ENCODE assay signal across 19 cellular contexts in the genomic region with DNA sequence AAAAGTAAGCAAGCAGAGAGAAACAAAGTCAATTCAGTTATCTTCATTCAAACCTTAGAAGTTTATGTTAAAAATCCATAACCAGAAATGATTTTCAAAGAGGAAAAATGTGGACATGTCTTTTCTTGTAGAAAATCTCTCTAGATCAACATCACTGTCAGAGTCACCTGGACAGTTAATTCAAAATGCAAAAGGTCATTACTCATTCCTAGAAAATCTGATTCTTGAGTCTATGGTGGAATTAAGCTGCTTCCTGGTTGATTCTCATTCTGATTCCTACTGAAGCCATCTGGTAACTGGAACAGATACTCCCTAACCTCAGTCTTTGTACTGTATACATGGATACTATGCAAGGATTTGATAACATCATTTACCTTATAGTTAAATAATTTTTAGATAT.
DNase-seq lines count a peak whose midpoint lies in the region; ATAC-seq, FAIRE-seq and TF ChIP-seq lines count a peak whose summit lies in the region.
"Had no signal": no experiment of that assay in that cellular context is flagged by ENCODE, and none has a peak within 500 bp of the region (broad histone marks: within the 10 kb centered on the region; RNA-seq: fewer than 3 reads in every experiment).

No MANE protein-coding gene starts in this region.

- CTCF ChIA-PET in mammary epithelial cell (lab: Charles Lee; ENCODE audit: low non-redundant PET): interaction anchor here (0.6 to 0.7 kb wide), 2 partner anchors 105 to 1057 kb away, joined by 3 read pairs; no protein-coding TSS in a partner anchor

- H3K4me1 ChIP-seq in GM23248 (ENCODE audit: insufficient read depth): peaks cover 16% of the 10 kb centered on the region
- peaks cover 22% of the 10 kb centered on the region for H3K4me1 ChIP-seq in mammary epithelial cell (ENCODE audit: insufficient read depth, low read length)
- H3K4me1 ChIP-seq: Peyer's patch had no signal

- H3K27ac ChIP-seq in GM23248 (no peak overlapping the region), mammary epithelial cell (ENCODE audit: insufficient read depth, low read depth, low read length) (peak overlapping the region; percentile 55)
- H3K27ac ChIP-seq: KMS-11, Peyer's patch, SK-N-MC had no signal

- ATAC-seq in GM21367 (IDR thresholded peaks at IDR 0.05; ENCODE audit: unreplicated experiment): no peak
- ATAC-seq: GM23338, HepG2, T-cell had no signal

- no peaks in the 10 kb centered on the region for H3K36me3 ChIP-seq in GM23248 (ENCODE audit: low read depth)
- H3K36me3 ChIP-seq in mammary epithelial cell (ENCODE audit: insufficient read depth, low read length): no peaks in the 10 kb centered on the region
- H3K36me3 ChIP-seq: Peyer's patch had no signal

- no peak for FAIRE-seq in HTR-8/SVneo (lab: Jason Lieb, UNC)
- FAIRE-seq: HepG2 had no signal

- H3K4me2 ChIP-seq in GM23248 (ENCODE audit: unreplicated experiment): no peak overlapping the region
- peak overlapping the region; percentile 46 for H3K4me2 ChIP-seq in mammary epithelial cell (ENCODE audit: insufficient read depth, low read depth, low read length)
- H3K4me2 ChIP-seq: GM23338, KMS-11 had no signal

- H2AFZ ChIP-seq in GM23248: 0 out of 2 replicates have a peak overlapping the region, but pooled peaks have one; percentile 9
- H2AFZ ChIP-seq in mammary epithelial cell (ENCODE audit: low read depth, low read length): peak overlapping the region; percentile 64
- H2AFZ ChIP-seq: GM23338 had no signal

- no peaks in the 10 kb centered on the region for H4K20me1 ChIP-seq in GM23248 (ENCODE audit: insufficient read depth)
- no peaks in the 10 kb centered on the region for H4K20me1 ChIP-seq in mammary epithelial cell (ENCODE audit: insufficient read depth, low read length)

- H3K79me2 ChIP-seq in GM23248 (ENCODE audit: insufficient read depth): no peaks in the 10 kb centered on the region
- no peaks in the 10 kb centered on the region for H3K79me2 ChIP-seq in mammary epithelial cell (ENCODE audit: insufficient read depth, low read length)

- H3K9ac ChIP-seq in GM23248 (no peak overlapping the region), mammary epithelial cell (ENCODE audit: insufficient read depth, low read length) (no peak overlapping the region)
- H3K9ac ChIP-seq: KMS-11 had no signal

- H3K27me3 ChIP-seq in GM23248 (replicated peaks; ENCODE audit: insufficient read depth) (no peaks in the 10 kb centered on the region), mammary epithelial cell (ENCODE audit: insufficient read depth, low read length) (no peaks in the 10 kb centered on the region)
- H3K27me3 ChIP-seq: Peyer's patch had no signal

- TF ChIP-seq CTCF in mammary epithelial cell (conservative IDR thresholded peaks at IDR 0.05 in 1 of 2, IDR thresholded peaks at IDR 0.05 in 1 of 2; ENCODE audit: extremely low read depth in 1 of 2, insufficient read depth in 1 of 2, low read depth in 1 of 2, low read length in 2 of 2): no peak

- intact Hi-C loops in mammary epithelial cell (cut with micrococcal nuclease): loop anchor here (10.0 kb wide), 1 partner anchor 81 kb away; no protein-coding TSS in a partner anchor

- peaks cover 6% of the 10 kb centered on the region; the same call in 1 of the 2 replicates for H3F3A ChIP-seq in GM23248 (ENCODE audit: insufficient read depth)

- H3K4me3 ChIP-seq in GM23248: no peak overlapping the region
- no peak overlapping the region for H3K4me3 ChIP-seq in mammary epithelial cell (replicated peaks in 1 of 3; ENCODE audit: insufficient read depth in 1 of 3, low read depth in 2 of 3, low read length in 3 of 3)
- H3K4me3 ChIP-seq: GM23338, Peyer's patch, SK-N-MC had no signal

- DNase-seq in GM23248: no peak
- DNase-seq in HTR-8/SVneo (ENCODE audit: insufficient read length, low spot score): peak; percentile 9
- peak; percentile 75 for DNase-seq in mammary epithelial cell
- peak; percentile 8 for DNase-seq in kidney glomerular epithelial cell (lab: John Stamatoyannopoulos, UW)
- DNase-seq in NCI-H1417 treated with DMSO at 0.1 percent for 48 hours (lab: John Stamatoyannopoulos, UW): no peak
- DNase-seq in NCI-H446 treated with DMSO at 0.1 percent for 48 hours (lab: John Stamatoyannopoulos, UW): no peak
- DNase-seq: GDM1, MM.1S, NCI-H1092, NCI-H2081, NCI-H2171 treated with DMSO at 0.1 percent for 48 hours, Peyer's patch, SHP77, T-cell had no signal

- no TSS peak for BruUV-seq in mammary epithelial cell (replicated peaks; lab: Mats Ljungman, UMichigan)

- no peaks in the 10 kb centered on the region for H3K9me2 ChIP-seq in GM23248 (ENCODE audit: insufficient read depth)

- no peaks in the 10 kb centered on the region for H3K9me3 ChIP-seq in GM23248 (ENCODE audit: low read depth)
- no peaks in the 10 kb centered on the region for H3K9me3 ChIP-seq in mammary epithelial cell (replicated peaks; ENCODE audit: insufficient read depth, low read length)
- H3K9me3 ChIP-seq: Peyer's patch had no signal

- dilution Hi-C loops in mammary epithelial cell (cut with HindIII; ENCODE audit: low sequenced_read_pairs): no loop called here

- in situ Hi-C loops in GM23248 (cut with MboI): no loop called here
- in situ Hi-C loops in mammary epithelial cell (cut with MboI; ENCODE audit: low sequenced_read_pairs in 2 of 2): no loop called here

Comparison
In these comparisons a context has a peak if more than half of its experiments do, and no peak if none do; other contexts are left out.
1. DNase-seq: peak in HTR-8/SVneo (single experiment), mammary epithelial cell (single experiment) and kidney glomerular epithelial cell (single experiment); none in GM23248 (single experiment), NCI-H1417 treated with DMSO at 0.1 percent for 48 hours (single experiment) and NCI-H446 treated with DMSO at 0.1 percent for 48 hours (single experiment).